ENCODE assay signal across 8 cellular contexts in genomic region chr9:2053883-2054845, GRCh38. TPM values are rescaled to one million over a fixed set of nuclear protein-coding genes. Genes with fewer than 3 reads are reported as not detected.
DNase-seq lines count a peak whose midpoint lies in the region; ATAC-seq and TF ChIP-seq lines count a peak whose summit lies in the region.

No MANE protein-coding gene starts in this region.

- H3K27ac ChIP-seq in OCI-LY7 (ENCODE audit: low read depth, low read length, poor library complexity, severe bottlenecking): peak overlapping the region; percentile 36

- H2AFZ ChIP-seq in OCI-LY7 (ENCODE audit: low read length): no peak overlapping the region

- CTCF ChIA-PET in OCI-LY7 (lab: Charles Lee; ENCODE audit: unreplicated experiment): interaction anchor here (0.7 kb wide), 2 partner anchors 10 to 33 kb away, joined by 4 read pairs; no protein-coding TSS in a partner anchor

- H3K4me2 ChIP-seq in OCI-LY7 (ENCODE audit: low read length): peak overlapping the region; percentile 60

- peaks cover 23% of the 10 kb centered on the region; the same call in 1 of the 2 replicates for H4K20me1 ChIP-seq in OCI-LY7 (ENCODE audit: insufficient read depth, low read length)

- 0 out of 2 replicates have a peak, but pooled peaks cover 3% of the 10 kb centered on the region for H3K79me2 ChIP-seq in OCI-LY7 (ENCODE audit: insufficient read depth, low read depth, low read length)

- POLR2A ChIA-PET in OCI-LY7 (lab: Charles Lee): interaction anchor here (0.6 to 3.1 kb wide), 13 partner anchors 9 to 1546 kb away, joined by 3 to 11 read pairs (median 4); no protein-coding TSS in a partner anchor

- H3K9me3 ChIP-seq in OCI-LY7 (ENCODE audit: low read length) (no peaks in the 10 kb centered on the region), mucosa of descending colon (no peaks in the 10 kb centered on the region)

- DNase-seq in GM03348 (ENCODE audit: low spot score) (peak; percentile 37), OCI-LY7 (ENCODE audit: low spot score) (peak; percentile 84), amygdala (lab: John Stamatoyannopoulos, UW) (peak in 45 of 56 donors; percentile 2 to 80 (median 32)), mucosa of descending colon (peak in 1 of 3 donors; percentile 47), GDM1 (lab: John Stamatoyannopoulos, UW) (no peak), NCI-H2171 (lab: John Stamatoyannopoulos, UW) (no peak)
- DNase-seq in stimulated activated naive CD4-positive, alpha-beta T cell (lab: John Stamatoyannopoulos, UW): peak; percentile 10 to 87 (median 73)

- no peak for TF ChIP-seq CTCF in OCI-LY7 (conservative IDR thresholded peaks at IDR 0.05; ENCODE audit: low read length)
- no peak for TF ChIP-seq CTCF in mucosa of descending colon (IDR thresholded peaks at IDR 0.05)

- H3K4me1 ChIP-seq in OCI-LY7 (ENCODE audit: insufficient read depth, low read length, poor library complexity, severe bottlenecking): peaks cover 22% of the 10 kb centered on the region
- H3K4me1 ChIP-seq in mucosa of descending colon (ENCODE audit: low read depth): no peaks in the 10 kb centered on the region

- H3K36me3 ChIP-seq in OCI-LY7 (ENCODE audit: insufficient read depth, low read length) (peaks cover 35% of the 10 kb centered on the region), mucosa of descending colon (ENCODE audit: low read depth) (no peaks in the 10 kb centered on the region)

- BruUV-seq in OCI-LY7 (replicated peaks; lab: Mats Ljungman, UMichigan): no TSS peak

- peak; percentile 94 for ATAC-seq in GM21786 (IDR thresholded peaks at IDR 0.05; ENCODE audit: unreplicated experiment)
- ATAC-seq in mucosa of descending colon: peak; percentile 87

- intact Hi-C loops in OCI-LY7 (cut with micrococcal nuclease; ENCODE audit: unreplicated experiment): loop anchor here (1.0 kb wide), 1 partner anchor 38 kb away; no protein-coding TSS in a partner anchor
- intact Hi-C loops in mucosa of descending colon (cut with DNase I, micrococcal nuclease): no loop called here

- H3K4me3 ChIP-seq in OCI-LY7 (ENCODE audit: low read depth, low read length, poor library complexity, severe bottlenecking): peak overlapping the region; percentile 28
- no peak overlapping the region for H3K4me3 ChIP-seq in mucosa of descending colon

- H3K9me2 ChIP-seq in OCI-LY7 (ENCODE audit: insufficient read depth, low read length): no peaks in the 10 kb centered on the region

RNA-seq across cellular contexts. Expression of gene SMARCA2, which starts 39.0 kb away (rescaled TPM):
- total RNA-seq in OCI-LY7 (2014; rRNA removed; shearing (Covaris generic)): 54.8 and 66.6 TPM in 2 replicates
- total RNA-seq in OCI-LY7 (2022): 80.6 and 92.0 TPM in 2 replicates
- 100 to 1,000 TPM; 105 to 131 (median 117) TPM for total RNA-seq in mucosa of descending colon

Comparison
In these comparisons a context has a peak if more than half of its experiments do, and no peak if none do; other contexts are left out.
1. DNase-seq: peak in GM03348 (single experiment), OCI-LY7 (single experiment), amygdala (45 of 56) and stimulated activated naive CD4-positive, alpha-beta T cell (6 of 6); none in GDM1 (single experiment) and NCI-H2171 (single experiment).